ENCODE assay signal across 1 cellular context in the genomic region with DNA sequence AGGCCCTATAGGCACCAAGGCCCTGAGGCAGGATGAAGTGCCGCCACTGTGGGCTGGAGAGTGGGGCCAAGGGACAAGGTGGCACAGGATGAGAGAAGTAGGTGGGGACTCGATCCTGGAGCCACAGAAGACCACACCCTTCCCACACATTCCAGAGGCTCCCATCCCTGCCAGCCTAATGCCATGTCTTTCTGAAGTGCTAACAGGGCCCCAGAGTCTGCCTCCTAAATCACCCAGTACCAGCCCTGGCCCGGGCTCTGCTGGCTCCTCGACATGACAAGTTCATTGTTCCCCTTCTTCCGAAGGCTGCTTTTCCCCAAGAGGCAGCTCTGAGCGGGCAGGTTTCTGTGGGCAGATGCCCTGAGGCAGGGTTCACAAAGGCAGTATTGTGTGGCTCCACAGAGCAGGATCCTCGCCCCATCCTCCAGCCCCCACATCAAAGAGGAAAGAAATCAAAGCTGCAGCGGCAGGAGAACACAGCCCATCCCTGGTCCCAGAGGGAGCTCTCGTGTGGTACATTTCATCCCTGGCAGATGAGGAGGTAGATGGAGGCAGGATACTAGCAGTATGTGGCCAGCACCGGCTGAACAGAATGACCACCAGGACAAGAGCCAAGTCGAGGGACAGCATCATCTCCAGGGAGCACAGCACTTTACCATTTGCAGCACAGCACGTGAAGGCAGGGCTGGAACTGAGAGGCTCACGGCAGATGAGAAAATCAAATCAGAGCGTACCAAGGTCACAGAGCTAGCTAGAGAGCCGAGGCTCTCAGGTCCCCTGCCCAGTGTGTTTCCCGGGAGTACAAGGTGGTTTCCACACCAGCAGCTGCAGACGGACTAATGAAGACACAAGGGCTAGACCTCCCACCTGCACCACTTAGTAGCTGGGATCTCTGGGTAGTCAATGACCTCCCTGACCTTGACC.
TF ChIP-seq lines count a peak whose summit lies in the region.

No MANE protein-coding gene starts in this region.

TF ChIP-seq in HepG2, 621 proteins besides CTCF, POLR2A, EP300 and RAD21 (continued from another document and continues in another):
- TF ChIP-seq, protein P1, sequence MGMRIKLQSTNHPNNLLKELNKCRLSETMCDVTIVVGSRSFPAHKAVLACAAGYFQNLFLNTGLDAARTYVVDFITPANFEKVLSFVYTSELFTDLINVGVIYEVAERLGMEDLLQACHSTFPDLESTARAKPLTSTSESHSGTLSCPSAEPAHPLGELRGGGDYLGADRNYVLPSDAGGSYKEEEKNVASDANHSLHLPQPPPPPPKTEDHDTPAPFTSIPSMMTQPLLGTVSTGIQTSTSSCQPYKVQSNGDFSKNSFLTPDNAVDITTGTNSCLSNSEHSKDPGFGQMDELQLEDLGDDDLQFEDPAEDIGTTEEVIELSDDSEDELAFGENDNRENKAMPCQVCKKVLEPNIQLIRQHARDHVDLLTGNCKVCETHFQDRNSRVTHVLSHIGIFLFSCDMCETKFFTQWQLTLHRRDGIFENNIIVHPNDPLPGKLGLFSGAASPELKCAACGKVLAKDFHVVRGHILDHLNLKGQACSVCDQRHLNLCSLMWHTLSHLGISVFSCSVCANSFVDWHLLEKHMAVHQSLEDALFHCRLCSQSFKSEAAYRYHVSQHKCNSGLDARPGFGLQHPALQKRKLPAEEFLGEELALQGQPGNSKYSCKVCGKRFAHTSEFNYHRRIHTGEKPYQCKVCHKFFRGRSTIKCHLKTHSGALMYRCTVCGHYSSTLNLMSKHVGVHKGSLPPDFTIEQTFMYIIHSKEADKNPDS (CRISPR knock-in tag; IDR thresholded peaks at IDR 0.05), result peak; percentile 90; the same call in 1 of the 2 replicates
- TF ChIP-seq, protein P2, sequence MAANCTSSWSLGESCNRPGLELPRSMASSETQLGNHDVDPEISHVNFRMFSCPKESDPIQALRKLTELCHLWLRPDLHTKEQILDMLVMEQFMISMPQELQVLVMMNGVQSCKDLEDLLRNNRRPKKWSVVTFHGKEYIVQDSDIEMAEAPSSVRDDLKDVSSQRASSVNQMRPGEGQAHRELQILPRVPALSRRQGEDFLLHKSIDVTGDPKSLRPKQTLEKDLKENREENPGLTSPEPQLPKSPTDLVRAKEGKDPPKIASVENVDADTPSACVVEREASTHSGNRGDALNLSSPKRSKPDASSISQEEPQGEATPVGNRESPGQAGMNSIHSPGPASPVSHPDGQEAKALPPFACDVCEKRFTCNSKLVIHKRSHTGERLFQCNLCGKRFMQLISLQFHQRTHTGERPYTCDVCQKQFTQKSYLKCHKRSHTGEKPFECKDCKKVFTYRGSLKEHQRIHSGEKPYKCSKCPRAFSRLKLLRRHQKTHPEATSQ (CRISPR knock-in tag; IDR thresholded peaks at IDR 0.05; ENCODE audit: borderline replicate concordance), result 0 out of 2 replicates have a peak, but pooled peaks have one; percentile 38
- TF ChIP-seq U2AF1 (optimal IDR thresholded peaks at IDR 0.05; ENCODE audit: low read depth, low read length), result peak; percentile 78
- TF ChIP-seq DPF2 (CRISPR knock-in tag; IDR thresholded peaks at IDR 0.05; ENCODE audit: borderline replicate concordance, low read depth), result peak; percentile 64; the same call in 1 of the 2 replicates
- peak; percentile 35; the same call in 1 of the 2 replicates for TF ChIP-seq ZNF747 (CRISPR knock-in tag; IDR thresholded peaks at IDR 0.05; ENCODE audit: borderline replicate concordance)
- TF ChIP-seq TEAD3 (CRISPR knock-in tag; optimal IDR thresholded peaks at IDR 0.05; ENCODE audit: borderline replicate concordance), result peak; percentile 52
- TF ChIP-seq ZNF678 (CRISPR knock-in tag; IDR thresholded peaks at IDR 0.05), result no peak
- peak; percentile 60 for TF ChIP-seq ZNF225 (CRISPR knock-in tag; IDR thresholded peaks at IDR 0.05)
- no peak for TF ChIP-seq CHCHD3 (CRISPR knock-in tag; IDR thresholded peaks at IDR 0.05)
- TF ChIP-seq, protein P3, sequence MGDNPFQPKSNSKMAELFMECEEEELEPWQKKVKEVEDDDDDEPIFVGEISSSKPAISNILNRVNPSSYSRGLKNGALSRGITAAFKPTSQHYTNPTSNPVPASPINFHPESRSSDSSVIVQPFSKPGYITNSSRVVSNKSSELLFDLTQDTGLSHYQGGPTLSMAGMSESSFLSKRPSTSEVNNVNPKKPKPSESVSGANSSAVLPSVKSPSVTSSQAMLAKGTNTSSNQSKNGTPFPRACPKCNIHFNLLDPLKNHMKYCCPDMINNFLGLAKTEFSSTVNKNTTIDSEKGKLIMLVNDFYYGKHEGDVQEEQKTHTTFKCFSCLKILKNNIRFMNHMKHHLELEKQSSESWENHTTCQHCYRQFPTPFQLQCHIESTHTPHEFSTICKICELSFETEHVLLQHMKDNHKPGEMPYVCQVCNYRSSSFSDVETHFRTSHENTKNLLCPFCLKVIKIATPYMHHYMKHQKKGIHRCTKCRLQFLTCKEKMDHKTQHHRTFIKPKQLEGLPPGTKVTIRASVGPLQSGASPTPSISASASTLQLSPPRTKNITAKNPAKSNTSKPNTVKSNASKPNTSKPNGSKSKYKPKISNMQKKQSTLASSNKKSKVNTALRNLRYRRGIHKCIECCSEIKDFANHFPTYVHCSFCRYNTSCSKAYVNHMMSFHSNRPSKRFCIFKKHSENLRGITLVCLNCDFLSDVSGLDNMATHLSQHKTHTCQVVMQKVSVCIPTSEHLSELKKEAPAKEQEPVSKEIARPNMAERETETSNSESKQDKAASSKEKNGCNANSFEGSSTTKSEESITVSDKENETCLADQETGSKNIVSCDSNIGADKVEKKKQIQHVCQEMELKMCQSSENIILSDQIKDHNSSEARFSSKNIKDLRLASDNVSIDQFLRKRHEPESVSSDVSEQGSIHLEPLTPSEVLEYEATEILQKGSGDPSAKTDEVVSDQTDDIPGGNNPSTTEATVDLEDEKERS (CRISPR knock-in tag; IDR thresholded peaks at IDR 0.05), result peak; percentile 43; the same call in 1 of the 2 replicates
- TF ChIP-seq GATAD2A (CRISPR knock-in tag; IDR thresholded peaks at IDR 0.05), result peak; percentile 80
- TF ChIP-seq, protein P4, sequence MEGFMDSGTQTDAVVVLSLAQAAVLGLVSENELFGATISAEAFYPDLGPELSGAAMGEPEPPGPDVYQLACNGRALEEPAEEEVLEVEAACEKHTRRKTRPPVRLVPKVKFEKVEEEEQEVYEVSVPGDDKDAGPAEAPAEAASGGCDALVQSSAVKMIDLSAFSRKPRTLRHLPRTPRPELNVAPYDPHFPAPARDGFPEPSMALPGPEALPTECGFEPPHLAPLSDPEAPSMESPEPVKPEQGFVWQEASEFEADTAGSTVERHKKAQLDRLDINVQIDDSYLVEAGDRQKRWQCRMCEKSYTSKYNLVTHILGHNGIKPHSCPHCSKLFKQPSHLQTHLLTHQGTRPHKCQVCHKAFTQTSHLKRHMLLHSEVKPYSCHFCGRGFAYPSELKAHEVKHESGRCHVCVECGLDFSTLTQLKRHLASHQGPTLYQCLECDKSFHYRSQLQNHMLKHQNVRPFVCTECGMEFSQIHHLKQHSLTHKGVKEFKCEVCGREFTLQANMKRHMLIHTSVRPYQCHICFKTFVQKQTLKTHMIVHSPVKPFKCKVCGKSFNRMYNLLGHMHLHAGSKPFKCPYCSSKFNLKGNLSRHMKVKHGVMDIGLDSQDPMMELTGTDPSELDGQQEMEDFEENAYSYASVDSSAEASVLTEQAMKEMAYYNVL (CRISPR knock-in tag; IDR thresholded peaks at IDR 0.05; ENCODE audit: borderline replicate concordance), result peak; percentile 69; the same call in 1 of the 2 replicates
- TF ChIP-seq TBP (CRISPR knock-in tag; IDR thresholded peaks at IDR 0.05), result no peak
- 0 out of 2 replicates have a peak, but pooled peaks have one; percentile 36 for TF ChIP-seq TAF1 (CRISPR knock-in tag; IDR thresholded peaks at IDR 0.05)
- TF ChIP-seq HMG20B (CRISPR knock-in tag; conservative IDR thresholded peaks at IDR 0.05), result peak; percentile 90
- 0 out of 2 replicates have a peak, but pooled peaks have one; percentile 39 for TF ChIP-seq ZNF614 (CRISPR knock-in tag; IDR thresholded peaks at IDR 0.05; ENCODE audit: borderline replicate concordance)
- TF ChIP-seq SIX1 (CRISPR knock-in tag; IDR thresholded peaks at IDR 0.05; ENCODE audit: borderline replicate concordance), result peak; percentile 36; the same call in 1 of the 2 replicates
- TF ChIP-seq REL (CRISPR knock-in tag; conservative IDR thresholded peaks at IDR 0.05), result no peak
- TF ChIP-seq ZNF703 (CRISPR knock-in tag; IDR thresholded peaks at IDR 0.05; ENCODE audit: borderline replicate concordance), result no peak
- TF ChIP-seq ZNF292 (CRISPR knock-in tag; IDR thresholded peaks at IDR 0.05; ENCODE audit: borderline replicate concordance, low read depth), result peak; percentile 93
- TF ChIP-seq, protein P5, sequence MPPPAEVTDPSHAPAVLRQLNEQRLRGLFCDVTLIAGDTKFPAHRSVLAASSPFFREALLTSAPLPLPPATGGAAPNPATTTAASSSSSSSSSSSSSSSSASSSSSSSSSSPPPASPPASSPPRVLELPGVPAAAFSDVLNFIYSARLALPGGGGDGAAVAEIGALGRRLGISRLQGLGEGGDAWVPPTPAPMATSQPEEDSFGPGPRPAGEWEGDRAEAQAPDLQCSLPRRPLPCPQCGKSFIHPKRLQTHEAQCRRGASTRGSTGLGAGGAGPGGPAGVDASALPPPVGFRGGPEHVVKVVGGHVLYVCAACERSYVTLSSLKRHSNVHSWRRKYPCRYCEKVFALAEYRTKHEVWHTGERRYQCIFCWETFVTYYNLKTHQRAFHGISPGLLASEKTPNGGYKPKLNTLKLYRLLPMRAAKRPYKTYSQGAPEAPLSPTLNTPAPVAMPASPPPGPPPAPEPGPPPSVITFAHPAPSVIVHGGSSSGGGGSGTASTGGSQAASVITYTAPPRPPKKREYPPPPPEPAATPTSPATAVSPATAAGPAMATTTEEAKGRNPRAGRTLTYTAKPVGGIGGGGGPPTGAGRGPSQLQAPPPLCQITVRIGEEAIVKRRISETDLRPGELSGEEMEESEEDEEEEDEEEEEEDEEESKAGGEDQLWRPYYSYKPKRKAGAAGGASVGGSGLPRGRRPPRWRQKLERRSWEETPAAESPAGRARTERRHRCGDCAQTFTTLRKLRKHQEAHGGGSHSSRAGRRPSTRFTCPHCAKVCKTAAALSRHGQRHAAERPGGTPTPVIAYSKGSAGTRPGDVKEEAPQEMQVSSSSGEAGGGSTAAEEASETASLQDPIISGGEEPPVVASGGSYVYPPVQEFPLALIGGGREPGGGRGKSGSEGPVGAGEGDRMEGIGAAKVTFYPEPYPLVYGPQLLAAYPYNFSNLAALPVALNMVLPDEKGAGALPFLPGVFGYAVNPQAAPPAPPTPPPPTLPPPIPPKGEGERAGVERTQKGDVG (CRISPR knock-in tag; IDR thresholded peaks at IDR 0.05; ENCODE audit: borderline replicate concordance), result peak; percentile 70; the same call in 1 of the 2 replicates
- TF ChIP-seq, protein P6, sequence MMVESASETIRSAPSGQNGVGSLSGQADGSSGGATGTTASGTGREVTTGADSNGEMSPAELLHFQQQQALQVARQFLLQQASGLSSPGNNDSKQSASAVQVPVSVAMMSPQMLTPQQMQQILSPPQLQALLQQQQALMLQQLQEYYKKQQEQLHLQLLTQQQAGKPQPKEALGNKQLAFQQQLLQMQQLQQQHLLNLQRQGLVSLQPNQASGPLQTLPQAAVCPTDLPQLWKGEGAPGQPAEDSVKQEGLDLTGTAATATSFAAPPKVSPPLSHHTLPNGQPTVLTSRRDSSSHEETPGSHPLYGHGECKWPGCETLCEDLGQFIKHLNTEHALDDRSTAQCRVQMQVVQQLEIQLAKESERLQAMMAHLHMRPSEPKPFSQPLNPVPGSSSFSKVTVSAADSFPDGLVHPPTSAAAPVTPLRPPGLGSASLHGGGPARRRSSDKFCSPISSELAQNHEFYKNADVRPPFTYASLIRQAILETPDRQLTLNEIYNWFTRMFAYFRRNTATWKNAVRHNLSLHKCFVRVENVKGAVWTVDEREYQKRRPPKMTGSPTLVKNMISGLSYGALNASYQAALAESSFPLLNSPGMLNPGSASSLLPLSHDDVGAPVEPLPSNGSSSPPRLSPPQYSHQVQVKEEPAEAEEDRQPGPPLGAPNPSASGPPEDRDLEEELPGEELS (CRISPR knock-in tag; IDR thresholded peaks at IDR 0.05), result peak; percentile 79
- peak; percentile 92 for TF ChIP-seq SALL1 (CRISPR knock-in tag; IDR thresholded peaks at IDR 0.05)
- no peak for TF ChIP-seq FOXP1 (IDR thresholded peaks at IDR 0.05)
- TF ChIP-seq FOXP1 (CRISPR knock-in tag; IDR thresholded peaks at IDR 0.05), result peak; percentile 57; the same call in 1 of the 2 replicates
